Comparison of ENCODE assay signal across 31 cellular contexts in the genomic region with DNA sequence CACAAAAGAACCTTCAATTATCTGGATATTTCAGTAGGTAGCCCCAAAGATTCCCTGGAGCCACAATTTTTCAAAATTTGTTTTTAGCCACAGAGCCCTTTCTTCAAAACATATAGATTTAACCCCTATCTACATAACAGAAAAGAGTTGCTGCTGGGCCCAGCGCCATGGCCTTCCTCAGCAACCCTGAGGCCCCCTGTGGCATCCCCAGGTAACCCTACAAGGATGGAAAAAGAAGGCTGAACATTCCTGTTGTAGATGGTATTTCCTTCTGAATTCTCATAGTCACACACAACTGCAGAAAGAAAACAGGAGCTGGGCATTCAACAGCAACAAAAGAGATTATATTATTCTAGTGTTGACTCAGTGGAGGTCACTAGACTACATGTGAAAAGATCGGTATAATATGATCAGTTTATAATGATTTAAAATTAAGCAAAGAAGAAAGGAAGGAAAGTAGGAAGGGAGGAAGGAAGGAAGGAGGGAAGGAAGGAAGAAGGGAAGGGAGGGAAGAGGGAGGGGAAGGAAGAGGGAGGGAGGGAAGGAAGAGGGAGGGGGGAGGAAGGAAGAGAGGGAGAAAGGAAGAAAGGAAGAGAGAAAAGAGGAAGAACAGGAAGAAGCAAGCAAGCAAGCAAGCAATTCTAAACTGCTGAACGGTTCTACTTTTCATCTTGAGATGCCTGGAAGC.
DNase-seq lines count a peak whose midpoint lies in the region; ATAC-seq and TF ChIP-seq lines count a peak whose summit lies in the region.
"Had no signal": no experiment of that assay in that cellular context is flagged by ENCODE, and none has a peak within 500 bp of the region (broad histone marks: within the 10 kb centered on the region; RNA-seq: fewer than 3 reads in every experiment).

No MANE protein-coding gene starts in this region.

- H3K4me2 ChIP-seq in fibroblast of lung (ENCODE audit: extremely low read depth, insufficient read depth, low read length) (no peak overlapping the region), neural progenitor cell (no peak overlapping the region)

- H3K9ac ChIP-seq in fibroblast of lung (ENCODE audit: insufficient read depth, low read length) (no peak overlapping the region), neural progenitor cell (no peak overlapping the region)

- TF ChIP-seq CTCF in HEK293 (tag by site-specific recombination; IDR thresholded peaks at IDR 0.05) (no peak), fibroblast of lung (conservative IDR thresholded peaks at IDR 0.05 in 1 of 2, IDR thresholded peaks at IDR 0.05 in 1 of 2; ENCODE audit: low read depth in 1 of 2, low read length in 2 of 2) (no peak), neural progenitor cell (IDR thresholded peaks at IDR 0.05) (no peak)
- TF ChIP-seq CTCF in CD8-positive, alpha-beta T cell (IDR thresholded peaks at IDR 0.05): no peak

- no peak overlapping the region for H3K4me3 Mint-ChIP-seq in neural progenitor cell
- no peak overlapping the region for H3K4me3 Mint-ChIP-seq in CD8-positive, alpha-beta T cell
- H3K4me3 Mint-ChIP-seq: effector memory CD8-positive, alpha-beta T cell; HFFc6; stimulated activated effector memory CD8-positive, alpha-beta T cell treated with anti-CD3 and anti-CD28 coated beads, Interleukin-12 subunit alpha, Interleukin-12 subunit beta, amount 100 ng/mL, for 72 hours had no signal

- intact Hi-C loops in CD8-positive, alpha-beta T cell (cut with DNase I, micrococcal nuclease): no loop called here

- CTCF ChIA-PET in HEK293 (lab: Yijun Ruan, JAX): no interaction called here
- CTCF ChIA-PET in CD8-positive, alpha-beta T cell (lab: Charles Lee): no interaction called here

- no peaks in the 10 kb centered on the region for H3F3A ChIP-seq in neural progenitor cell (ENCODE audit: low read depth)

- H3K27ac ChIP-seq in ACC112 (ENCODE audit: low read depth, low read length) (no peak overlapping the region), HEK293 (ENCODE audit: extremely low read depth, low read depth, low read length) (no peak overlapping the region), fibroblast of lung (ENCODE audit: insufficient read depth, low read length) (no peak overlapping the region), neural progenitor cell (no peak overlapping the region)
- H3K27ac ChIP-seq in CD8-positive, alpha-beta T cell (ENCODE audit: low read depth, low read length): no peak overlapping the region
- H3K27ac ChIP-seq: adrenal gland, colonic mucosa, esophagus muscularis mucosa, lower lobe of right lung, suprapubic skin, vagina had no signal

- H3K36me3 ChIP-seq in ACC112 (ENCODE audit: insufficient read depth, low read length): no peaks in the 10 kb centered on the region
- no peaks in the 10 kb centered on the region for H3K36me3 ChIP-seq in HEK293 (ENCODE audit: control insufficient read depth in 2 of 2, insufficient read depth in 1 of 2, low read length in 2 of 2)
- H3K36me3 ChIP-seq in fibroblast of lung (ENCODE audit: control insufficient read depth, insufficient read depth, low read length): no peaks in the 10 kb centered on the region
- H3K36me3 ChIP-seq in neural progenitor cell: no peaks in the 10 kb centered on the region
- H3K36me3 ChIP-seq in CD8-positive, alpha-beta T cell (ENCODE audit: insufficient read depth, low read length): no peaks in the 10 kb centered on the region
- H3K36me3 ChIP-seq: adrenal gland, colonic mucosa, esophagus muscularis mucosa, lower lobe of right lung, suprapubic skin, vagina had no signal

- H3K27ac Mint-ChIP-seq in neural progenitor cell: peak overlapping the region; percentile 36
- no peak overlapping the region for H3K27ac Mint-ChIP-seq in CD8-positive, alpha-beta T cell
- H3K27ac Mint-ChIP-seq: HFFc6; stimulated activated effector memory CD8-positive, alpha-beta T cell treated with anti-CD3 and anti-CD28 coated beads, Interleukin-12 subunit alpha, Interleukin-12 subunit beta, amount 100 ng/mL, for 72 hours had no signal

- H3K4me1 ChIP-seq in ACC112 (ENCODE audit: control insufficient read depth, insufficient read depth, low read length, unreplicated experiment) (peaks cover 11% of the 10 kb centered on the region), HEK293 (ENCODE audit: control insufficient read depth, insufficient read depth, low read length) (no peaks in the 10 kb centered on the region), fibroblast of lung (ENCODE audit: control insufficient read depth, extremely low read depth, insufficient read depth, low read length) (peaks cover 2% of the 10 kb centered on the region), neural progenitor cell (peaks cover 7% of the 10 kb centered on the region)
- H3K4me1 ChIP-seq in CD8-positive, alpha-beta T cell (ENCODE audit: insufficient read depth, low read length): no peaks in the 10 kb centered on the region
- H3K4me1 ChIP-seq: adrenal gland, colonic mucosa, esophagus muscularis mucosa, lower lobe of right lung, suprapubic skin, vagina had no signal

- H3K79me2 ChIP-seq in ACC112 (ENCODE audit: control insufficient read depth, insufficient read depth, low read length, unreplicated experiment) (no peaks in the 10 kb centered on the region), fibroblast of lung (ENCODE audit: control insufficient read depth, insufficient read depth, low read length) (no peaks in the 10 kb centered on the region), neural progenitor cell (ENCODE audit: low read depth) (no peaks in the 10 kb centered on the region)

- H3K27me3 ChIP-seq in ACC112 (ENCODE audit: insufficient read depth, low read length): no peaks in the 10 kb centered on the region
- no peaks in the 10 kb centered on the region for H3K27me3 ChIP-seq in fibroblast of lung (ENCODE audit: control insufficient read depth, insufficient read depth, low read length)
- no peaks in the 10 kb centered on the region for H3K27me3 ChIP-seq in neural progenitor cell
- no peaks in the 10 kb centered on the region for H3K27me3 ChIP-seq in CD8-positive, alpha-beta T cell (ENCODE audit: insufficient read depth, low read length)
- H3K27me3 ChIP-seq: adrenal gland, colonic mucosa, esophagus muscularis mucosa, suprapubic skin, vagina had no signal

- no peak overlapping the region for H3K4me3 ChIP-seq in ACC112 (ENCODE audit: low read depth, low read length)
- no peak overlapping the region for H3K4me3 ChIP-seq in HEK293 (ENCODE audit: low read depth, low read length)
- H3K4me3 ChIP-seq in fibroblast of lung (replicated peaks in 1 of 4; ENCODE audit: control extremely low read depth in 1 of 4, insufficient read depth in 1 of 4, low read depth in 3 of 4, low read length in 4 of 4): no peak overlapping the region
- H3K4me3 ChIP-seq in neural progenitor cell: no peak overlapping the region
- H3K4me3 ChIP-seq in CD8-positive, alpha-beta T cell (ENCODE audit: low read depth, low read length): no peak overlapping the region
- H3K4me3 ChIP-seq: adrenal gland, colonic mucosa, esophagus muscularis mucosa, lower lobe of right lung, suprapubic skin, vagina had no signal

- peaks cover 34% of the 10 kb centered on the region for H3K4me1 Mint-ChIP-seq in neural progenitor cell
- H3K4me1 Mint-ChIP-seq in CD8-positive, alpha-beta T cell (ENCODE audit: low read depth): no peaks in the 10 kb centered on the region

- DNase-seq in fibroblast of lung (ENCODE audit: low read depth in 2 of 2) (no peak), neural progenitor cell (ENCODE audit: low spot score) (no peak), NCI-H774 (lab: John Stamatoyannopoulos, UW) (no peak), ureter (ENCODE audit: low spot score) (no peak), NCI-H1436 treated with DMSO at 0.1 percent for 48 hours (lab: John Stamatoyannopoulos, UW) (no peak)
- no peak for DNase-seq in CD8-positive, alpha-beta T cell
- DNase-seq: activated CD4-positive, alpha-beta T cell treated with anti-CD3 and anti-CD28 coated beads for 48 hours; activated naive CD4-positive, alpha-beta T cell; activated T-cell treated with anti-CD3 and anti-CD28 coated beads, Interleukin-2, amount 50 U/mL, for 48 hours; Calu3; colonic mucosa; effector memory CD8-positive, alpha-beta T cell; EL; HFFc6; hippocampal formation; kidney; lower lobe of right lung; NCI-H187; NCI-H2171 treated with DMSO at 0.1 percent for 48 hours; NCI-H69; nucleus accumbens; retina; stimulated activated CD4-positive, alpha-beta T cell treated with anti-CD3 and anti-CD28 coated beads, Interleukin-2, amount 100 ng/mL, for 48 hours had no signal

- peak overlapping the region; percentile 66 for H2AFZ ChIP-seq in ACC112 (ENCODE audit: low read length, unreplicated experiment)
- H2AFZ ChIP-seq in fibroblast of lung (ENCODE audit: low read length): peak overlapping the region; percentile 65
- H2AFZ ChIP-seq in neural progenitor cell (replicated peaks): peak overlapping the region; percentile 32

- no peaks in the 10 kb centered on the region for H3K9me3 ChIP-seq in HEK293 (ENCODE audit: control insufficient read depth, insufficient read depth, low read depth, low read length)
- no peaks in the 10 kb centered on the region for H3K9me3 ChIP-seq in fibroblast of lung (ENCODE audit: control insufficient read depth, insufficient read depth, low read depth, low read length)
- H3K9me3 ChIP-seq in neural progenitor cell (ENCODE audit: low read depth): no peaks in the 10 kb centered on the region
- H3K9me3 ChIP-seq in CD8-positive, alpha-beta T cell (ENCODE audit: low read length): no peaks in the 10 kb centered on the region
- H3K9me3 ChIP-seq: adrenal gland, colonic mucosa, esophagus muscularis mucosa, lower lobe of right lung, suprapubic skin, vagina had no signal

- peaks cover 2% of the 10 kb centered on the region for H3K27me3 Mint-ChIP-seq in neural progenitor cell (ENCODE audit: insufficient read depth, low read depth)
- peaks cover 18% of the 10 kb centered on the region for H3K27me3 Mint-ChIP-seq in CD8-positive, alpha-beta T cell (ENCODE audit: low read depth)

- POLR2A ChIA-PET in HEK293 (lab: Yijun Ruan, JAX): no interaction called here
- POLR2A ChIA-PET in CD8-positive, alpha-beta T cell (lab: Charles Lee): no interaction called here

- H4K20me1 ChIP-seq in fibroblast of lung (ENCODE audit: control insufficient read depth, extremely low read depth, insufficient read depth, low read length) (no peaks in the 10 kb centered on the region), neural progenitor cell (ENCODE audit: low read depth) (no peaks in the 10 kb centered on the region)

- H3K36me3 Mint-ChIP-seq in neural progenitor cell: no peaks in the 10 kb centered on the region
- H3K36me3 Mint-ChIP-seq in CD8-positive, alpha-beta T cell: no peaks in the 10 kb centered on the region

- H3K9me3 Mint-ChIP-seq in neural progenitor cell: no peaks in the 10 kb centered on the region
- H3K9me3 Mint-ChIP-seq in CD8-positive, alpha-beta T cell: no peaks in the 10 kb centered on the region
- H3K9me3 Mint-ChIP-seq: HFFc6 had no signal

- no peak for ATAC-seq in CD8-positive, alpha-beta T cell
- ATAC-seq: effector memory CD8-positive, alpha-beta T cell; SK-N-SH treated with all-trans-retinoic acid at 6 μM for 48 hours; stimulated activated effector memory CD8-positive, alpha-beta T cell treated with anti-CD3 and anti-CD28 coated beads, Interleukin-12 subunit alpha, Interleukin-12 subunit beta, amount 100 ng/mL, for 72 hours had no signal

TF ChIP-seq in HEK293, 187 proteins besides CTCF, POLR2A, EP300 and RAD21:
- TF ChIP-seq ZNF366 (tag by site-specific recombination; conservative IDR thresholded peaks at IDR 0.05): 0 out of 2 replicates have a peak, but pooled peaks have one; percentile 38
- no peak for TF ChIP-seq ZNF155 (tag by site-specific recombination; IDR thresholded peaks at IDR 0.05)
